18 cellular contexts compared by ENCODE assay signal in the genomic region with DNA sequence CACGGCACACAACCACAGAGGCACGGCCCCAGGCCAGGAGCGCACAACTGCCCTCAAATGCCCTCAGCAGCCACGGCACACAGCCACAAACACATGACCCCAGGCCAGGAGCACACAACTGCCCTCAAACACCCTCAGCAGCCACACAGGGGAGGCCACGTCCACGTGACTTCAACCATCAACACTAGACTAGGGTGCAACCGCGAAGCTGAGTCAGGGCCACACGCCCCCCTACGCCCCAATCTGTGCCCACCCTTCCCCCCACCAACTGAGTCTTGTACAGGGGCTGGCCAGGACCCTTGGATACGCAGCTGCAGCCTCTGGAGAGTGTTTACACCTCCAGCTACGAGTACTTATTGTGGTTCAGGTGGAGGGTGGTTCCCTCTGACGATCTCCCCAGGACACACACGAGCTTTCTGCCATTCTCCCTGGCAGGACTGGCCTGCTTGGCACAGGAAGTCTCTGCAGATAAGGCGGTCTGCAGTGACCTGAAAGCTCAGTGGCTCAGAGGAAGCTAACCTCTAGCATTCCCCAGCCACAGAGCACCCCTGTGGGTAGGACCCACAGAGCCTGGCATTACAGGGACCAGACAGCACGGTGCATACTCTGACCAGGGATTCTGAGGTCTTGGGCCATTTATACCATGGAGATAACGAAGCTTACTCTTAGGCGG. TPM values are rescaled to one million over a fixed set of nuclear protein-coding genes. Genes with fewer than 3 reads are reported as not detected.
DNase-seq lines count a peak whose midpoint lies in the region; ATAC-seq, FAIRE-seq and TF ChIP-seq lines count a peak whose summit lies in the region.
"Had no signal": no experiment of that assay in that cellular context is flagged by ENCODE, and none has a peak within 500 bp of the region (broad histone marks: within the 10 kb centered on the region; RNA-seq: fewer than 3 reads in every experiment).

No MANE protein-coding gene starts in this region.

- no peak overlapping the region for H3K14ac ChIP-seq in H1 (ENCODE audit: insufficient read length)

- H3K4me1 ChIP-seq in BLaER1 treated with 17β-estradiol and CSF1 and Interleukin-3, amounts not matched to agents 10 nM and 100 nM: peaks cover 44 to 57% (median 55%) of the 10 kb centered on the region in 10 experiments
- H3K4me1 ChIP-seq in H1 (replicated peaks in 1 of 4; ENCODE audit: control insufficient read depth in 3 of 4, insufficient read depth in 4 of 4, low read length in 3 of 4): peaks cover 6 to 17% (median 11%) of the 10 kb centered on the region in 4 experiments

- H2BK15ac ChIP-seq in H1 (ENCODE audit: low read length): no peak overlapping the region

- 92% methylated on average over 13 of the region's 18 CpGs; no CpG with 5 or more reads in 1 of the 2 experiments for WGBS in H1 (ENCODE audit: extremely low coverage in 1 of 2, insufficient coverage in 1 of 2, insufficient read length in 1 of 2, insufficient replicate concordance in 2 of 2, low coverage in 1 of 2, low lambda C conversion rate in 2 of 2, missing lambda C conversion rate in 1 of 2), 2 experiments

- TF ChIP-seq POLR2A in H1 (IDR thresholded peaks at IDR 0.05; ENCODE audit: control extremely low read depth in 1 of 2, low read depth in 2 of 2, low read length in 2 of 2): no peak

- TF ChIP-seq RAD21 in H1 (IDR thresholded peaks at IDR 0.05 in 1 of 2, conservative IDR thresholded peaks at IDR 0.05 in 1 of 2; ENCODE audit: low read depth in 2 of 2, low read length in 2 of 2): no peak

- H4K20me1 ChIP-seq in BLaER1 treated with 17β-estradiol and CSF1 and Interleukin-3, amounts not matched to agents 10 nM and 100 nM: peaks cover 0 to 55% (median 25%) of the 10 kb centered on the region in 11 experiments; a peak in 16 of 22 replicates
- H4K20me1 ChIP-seq in H1 (replicated peaks in 1 of 2; ENCODE audit: control insufficient read depth in 1 of 2, insufficient read depth in 2 of 2, low read length in 2 of 2): peaks cover 0 to 6% of the 10 kb centered on the region in 2 experiments

- no peak for FAIRE-seq in H1 (lab: Jason Lieb, UNC)
- FAIRE-seq: colon had no signal

- H3K27me3 ChIP-seq in BLaER1 treated with 17β-estradiol and CSF1 and Interleukin-3, amounts not matched to agents 10 nM and 100 nM: no peaks in the 10 kb centered on the region; a peak in 2 of 22 replicates
- H3K27me3 ChIP-seq in HL-60 (ENCODE audit: insufficient read depth, poor library complexity, severe bottlenecking) (no peaks in the 10 kb centered on the region), H1 (replicated peaks in 1 of 4; ENCODE audit: control insufficient read depth in 3 of 4, extremely low read depth in 1 of 4, insufficient read depth in 3 of 4, low read length in 3 of 4) (no peaks in the 10 kb centered on the region)
- H3K27me3 ChIP-seq: BE2C had no signal

- CTCF ChIA-PET in H1 (lab: Charles Lee; ENCODE audit: partially characterized antibody): interaction anchor here (1.2 to 4.8 kb wide), 4 partner anchors 18 to 988 kb away, joined by 3 to 23 read pairs (median 12); no protein-coding TSS in a partner anchor

- H2BK20ac ChIP-seq in H1 (ENCODE audit: low read length): no peak overlapping the region

- DNase-seq in HL-60 (ENCODE audit: low read depth in 1 of 2, low spot score in 1 of 2) (peak; percentile 50 to 58), H1 (ENCODE audit: low read depth in 1 of 2, low spot score in 2 of 2) (no peak), myocyte (ENCODE audit: low read depth) (peak; percentile 30), NCI-H524 treated with DMSO at 0.1 percent for 48 hours (lab: John Stamatoyannopoulos, UW) (no peak), RPMI8226 (no peak), NCI-H345 (lab: John Stamatoyannopoulos, UW) (no peak)
- DNase-seq: BE2C; GOT3; NCI-H1092 treated with DMSO at 0.1 percent for 48 hours; NCI-H446; stimulated activated CD4-positive, alpha-beta T cell treated with anti-CD3 and anti-CD28 coated beads, Interleukin-4, amount 100 ng/mL, for 24 hours; stimulated activated naive CD8-positive, alpha-beta T cell treated with anti-CD3 and anti-CD28 coated beads, Interleukin-15, Interleukin-2, amounts not matched to agents 100 U/mL and 50 U/mL, for 24 hours had no signal

- no peak overlapping the region for H3K4me3 ChIP-seq in BLaER1 treated with 17β-estradiol and CSF1 and Interleukin-3, amounts not matched to agents 10 nM and 100 nM
- H3K4me3 ChIP-seq in HL-60 (replicated peaks; ENCODE audit: insufficient read depth, low read length) (no peak overlapping the region), H1 (ENCODE audit: extremely low read depth in 1 of 4, insufficient read depth in 2 of 4, low read depth in 3 of 4, low read length in 4 of 4) (no peak overlapping the region)

- H3K79me1 ChIP-seq in H1 (ENCODE audit: low read depth, low read length): peaks cover 9% of the 10 kb centered on the region

- H4K8ac ChIP-seq in H1 (ENCODE audit: extremely low read depth, insufficient read depth, low read length): no peak overlapping the region; the same call in none of the 2 replicates

- TF ChIP-seq CTCF in HL-60 (IDR thresholded peaks at IDR 0.05; ENCODE audit: insufficient read depth, low read length) (no peak), H1 (IDR thresholded peaks at IDR 0.05; ENCODE audit: control extremely low read depth in 1 of 3, insufficient read depth in 1 of 3, low read depth in 1 of 3, low read length in 3 of 3) (no peak)

- no peak overlapping the region for H2BK5ac ChIP-seq in H1 (ENCODE audit: low read depth, low read length)

- no peak overlapping the region for H3K27ac ChIP-seq in BLaER1 treated with 17β-estradiol and CSF1 and Interleukin-3, amounts not matched to agents 10 nM and 100 nM
- H3K27ac ChIP-seq in HL-60 (replicated peaks) (peak overlapping the region; percentile 84), H1 (ENCODE audit: low read depth, low read length) (no peak overlapping the region)

- no peaks in the 10 kb centered on the region for H3K36me3 ChIP-seq in BLaER1 treated with 17β-estradiol and CSF1 and Interleukin-3, amounts not matched to agents 10 nM and 100 nM
- H3K36me3 ChIP-seq in H1 (ENCODE audit: control insufficient read depth in 2 of 4, insufficient read depth in 4 of 4, low read length in 3 of 4): no peaks in the 10 kb centered on the region

- no peak overlapping the region for H4K5ac ChIP-seq in H1 (ENCODE audit: insufficient read length, low read depth, low read length)

- no peak overlapping the region for H3K18ac ChIP-seq in H1 (ENCODE audit: extremely low read depth, low read length)

- no peak overlapping the region for H2BK120ac ChIP-seq in H1 (replicated peaks; ENCODE audit: low read depth, low read length)

- H2BK12ac ChIP-seq in H1 (ENCODE audit: low read depth, low read length): no peak overlapping the region

- no peak overlapping the region; a peak in 1 of 22 replicates for H3K9ac ChIP-seq in BLaER1 treated with 17β-estradiol and CSF1 and Interleukin-3, amounts not matched to agents 10 nM and 100 nM
- H3K9ac ChIP-seq in H1 (replicated peaks in 1 of 4; ENCODE audit: extremely low read depth in 1 of 4, low read depth in 3 of 4, low read length in 3 of 4): no peak overlapping the region

- H3K23me2 ChIP-seq in H1 (ENCODE audit: low read depth, low read length): peaks cover 8% of the 10 kb centered on the region

- POLR2A ChIA-PET in H1 (lab: Charles Lee; ENCODE audit: partially characterized antibody): interaction anchor here (0.8 to 1.3 kb wide), 2 partner anchors 16 to 64 kb away, joined by 3 read pairs; no protein-coding TSS in a partner anchor

- H3K9me3 ChIP-seq in BLaER1 treated with 17β-estradiol and CSF1 and Interleukin-3, amounts not matched to agents 10 nM and 100 nM (replicated peaks in 1 of 11): no peaks in the 10 kb centered on the region
- 0 out of 4 replicates have a peak, but pooled peaks cover 0 to 2% of the 10 kb centered on the region in 2 experiments for H3K9me3 ChIP-seq in H1 (ENCODE audit: insufficient read depth in 2 of 2, low read depth in 1 of 2, low read length in 1 of 2)
- H3K9me3 ChIP-seq: BE2C had no signal

- no peak overlapping the region for H3K4ac ChIP-seq in H1 (replicated peaks; ENCODE audit: insufficient read length, low read depth, low read length)

- TF ChIP-seq EP300 in H1 (IDR thresholded peaks at IDR 0.05; ENCODE audit: borderline replicate concordance in 1 of 2, low read depth in 2 of 2, low read length in 2 of 2): no peak

- H3K23ac ChIP-seq in H1 (ENCODE audit: insufficient read length): no peak overlapping the region

- H2AFZ ChIP-seq in H1 (ENCODE audit: low read length): no peak overlapping the region

- H3K79me2 ChIP-seq in H1 (ENCODE audit: control insufficient read depth in 1 of 2, insufficient read depth in 2 of 2, low read length in 2 of 2): peaks cover 0 to 17% of the 10 kb centered on the region in 2 experiments; a peak in 2 of 4 replicates

- no peak overlapping the region for H3K56ac ChIP-seq in H1 (replicated peaks; ENCODE audit: insufficient read length, low read depth, low read length)

- H3K4me2 ChIP-seq in BLaER1 treated with 17β-estradiol and CSF1 and Interleukin-3, amounts not matched to agents 10 nM and 100 nM: peak overlapping the region in 10 of 11 experiments; percentile 6 to 100 (median 100); a peak in 20 of 22 replicates
- no peak overlapping the region for H3K4me2 ChIP-seq in H1 (ENCODE audit: insufficient read depth in 1 of 2, low read depth in 2 of 2, low read length in 2 of 2)

- peak overlapping the region; percentile 65 for H4K91ac ChIP-seq in H1 (replicated peaks; ENCODE audit: insufficient read length, low read length)

- no peak for ATAC-seq in GM21717 (IDR thresholded peaks at IDR 0.05; ENCODE audit: unreplicated experiment)
- ATAC-seq: stimulated activated naive CD8-positive, alpha-beta T cell treated with anti-CD3 and anti-CD28 coated beads, Interleukin-15, Interleukin-2, amounts not matched to agents 100 U/mL and 50 U/mL, for 24 hours had no signal

- peak overlapping the region; percentile 82; the same call in 1 of the 2 replicates for H2AK5ac ChIP-seq in H1 (ENCODE audit: low read depth, low read length)

RNA-seq across cellular contexts. Expression of a gene that starts 2.0 kb away (rescaled TPM):
- total RNA-seq in H1 (2021; fragmentation: NEBNext Ultra II Directional; extraction: Animal tissue kit (Norgen Biotek cat#: 25700)): 0.54 and 1.8 TPM in 2 replicates
- polyA plus RNA-seq in H1 (2011; rRNA removed): 2.7 and 3.9 TPM in 2 replicates
- 2.5 TPM for polyA plus RNA-seq in H1 (2011; cell fraction: cytosol; rRNA removed)
- polyA plus RNA-seq in H1 (2011; cell fraction: nucleus; rRNA removed): 3.3 TPM
- 0.62 to 1.8 TPM (median 1.3 TPM) in 4 replicates for polyA plus RNA-seq in H1 (2012, experiment 1 of 2)
- 2.0 TPM for polyA plus RNA-seq in H1 (2012, experiment 2 of 2)
- polyA plus RNA-seq in H1 (2013, experiment 1 of 2): 1.1 TPM
- polyA plus RNA-seq in H1 (2013, experiment 2 of 2): 0.79 TPM
- polyA minus RNA-seq in H1 (2011; rRNA and poly(A)+ RNA removed): 2.9 and 4.5 TPM in 2 replicates
- 0.81 TPM for polyA minus RNA-seq in H1 (2011; cell fraction: cytosol; rRNA and poly(A)+ RNA removed)
- 3.9 TPM for polyA minus RNA-seq in H1 (2011; cell fraction: nucleus; rRNA and poly(A)+ RNA removed)
- total RNA-seq in myocyte: 2.2 and 3.2 TPM in 2 replicates
- polyA plus RNA-seq in myocyte (2012): 3.7 TPM

RNA-seq across cellular contexts. Expression of a gene that starts 45.6 kb away (rescaled TPM):
- total RNA-seq in H1 (2021; fragmentation: NEBNext Ultra II Directional; extraction: Animal tissue kit (Norgen Biotek cat#: 25700)): 0.24 and 0.52 TPM in 2 replicates
- polyA plus RNA-seq in H1 (2011; rRNA removed): 0.47 and 0.78 TPM in 2 replicates
- polyA plus RNA-seq in H1 (2011; cell fraction: cytosol; rRNA removed): 0.56 TPM
- 1.00 TPM for polyA plus RNA-seq in H1 (2011; cell fraction: nucleus; rRNA removed)
- 0.36 to 0.68 TPM (median 0.62 TPM) in 4 replicates for polyA plus RNA-seq in H1 (2012, experiment 1 of 2)
- polyA plus RNA-seq in H1 (2012, experiment 2 of 2): 0.17 TPM
- 0.20 TPM for polyA plus RNA-seq in H1 (2013, experiment 1 of 2)
- 0.20 TPM for polyA plus RNA-seq in H1 (2013, experiment 2 of 2)
- 0.16 and 0.27 TPM in 2 replicates for polyA minus RNA-seq in H1 (2011; rRNA and poly(A)+ RNA removed)
- polyA minus RNA-seq in H1 (2011; cell fraction: cytosol; rRNA and poly(A)+ RNA removed): not detected
- 0.70 TPM for polyA minus RNA-seq in H1 (2011; cell fraction: nucleus; rRNA and poly(A)+ RNA removed)
- total RNA-seq in myocyte: 1.1 and 1.6 TPM in 2 replicates
- polyA plus RNA-seq in myocyte (2012): 2.6 TPM
- total RNA-seq: activated CD8-positive, alpha-beta memory T cell treated with anti-CD3 and anti-CD28 coated beads for 36 hours had no signal

RNA-seq across cellular contexts. Expression of a gene that starts 59.3 kb away (rescaled TPM):
- total RNA-seq in H1 (2021; fragmentation: NEBNext Ultra II Directional; extraction: Animal tissue kit (Norgen Biotek cat#: 25700)): not detected in 2 replicates
- polyA plus RNA-seq in H1 (2011; rRNA removed): 0.05 TPM in 1 of 2 replicates, not detected in the other
- polyA plus RNA-seq in H1 (2011; cell fraction: cytosol; rRNA removed): 0.04 TPM
- 0.16 TPM for polyA plus RNA-seq in H1 (2011; cell fraction: nucleus; rRNA removed)
- 0.08 to 0.14 TPM (median 0.13 TPM) in 3 of 4 replicates, not detected in the other for polyA plus RNA-seq in H1 (2012, experiment 1 of 2)
- not detected for polyA plus RNA-seq in H1 (2012, experiment 2 of 2)
- polyA plus RNA-seq in H1 (2013, experiment 1 of 2): not detected
- 0.04 TPM for polyA plus RNA-seq in H1 (2013, experiment 2 of 2)
- not detected in 2 replicates for polyA minus RNA-seq in H1 (2011; rRNA and poly(A)+ RNA removed)
- polyA minus RNA-seq in H1 (2011; cell fraction: cytosol; rRNA and poly(A)+ RNA removed): not detected
- not detected for polyA minus RNA-seq in H1 (2011; cell fraction: nucleus; rRNA and poly(A)+ RNA removed)
- total RNA-seq in myocyte: not detected in 2 replicates
- 0.11 TPM for polyA plus RNA-seq in myocyte (2012)
- total RNA-seq: activated CD8-positive, alpha-beta memory T cell treated with anti-CD3 and anti-CD28 coated beads for 36 hours; mononuclear cell; pulmonary artery endothelial cell had no signal

Comparison
In these comparisons a context has a peak if more than half of its experiments do, and no peak if none do; other contexts are left out.
1. H3K4me2 ChIP-seq: peak in BLaER1 treated with 17β-estradiol and CSF1 and Interleukin-3, amounts not matched to agents 10 nM and 100 nM (10 of 11); none in H1 (0 of 2).
2. DNase-seq: peak in HL-60 (2 of 2) and myocyte (single experiment); none in H1 (0 of 2), NCI-H524 treated with DMSO at 0.1 percent for 48 hours (single experiment), RPMI8226 (single experiment) and NCI-H345 (single experiment).